Comparison of ENCODE assay signal across 11 cellular contexts in the genomic region with DNA sequence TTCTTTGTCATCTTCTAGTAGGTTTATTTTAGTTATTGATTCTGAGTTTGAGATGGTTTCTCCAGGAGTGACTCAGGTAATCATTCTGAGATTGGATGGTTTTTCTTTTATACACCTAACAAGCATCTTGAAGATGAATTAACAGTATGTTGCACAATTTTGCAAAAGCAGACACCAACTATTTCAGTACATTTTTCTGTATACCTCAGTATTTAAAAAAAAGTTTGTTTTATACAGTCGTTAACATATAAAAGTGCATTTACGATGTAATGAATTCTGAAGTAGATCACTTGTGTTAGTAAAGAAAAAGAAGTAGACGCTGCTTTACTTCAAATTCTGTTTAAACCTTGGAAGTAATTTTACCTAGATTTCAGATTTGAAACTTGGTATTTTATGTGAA. TPM values are rescaled to one million over a fixed set of nuclear protein-coding genes. Genes with fewer than 3 reads are reported as not detected.
DNase-seq lines count a peak whose midpoint lies in the region; ATAC-seq, FAIRE-seq and TF ChIP-seq lines count a peak whose summit lies in the region.
"Had no signal": no experiment of that assay in that cellular context is flagged by ENCODE, and none has a peak within 500 bp of the region (broad histone marks: within the 10 kb centered on the region; RNA-seq: fewer than 3 reads in every experiment).

No MANE protein-coding gene starts in this region.

- intact Hi-C loops in HepG2 (cut with micrococcal nuclease; ENCODE audit: unreplicated experiment) (loop anchor here (5.0 kb wide), 1 partner anchor 110 kb away; no protein-coding TSS in a partner anchor), right lobe of liver (cut with DNase I) (no loop called here), ascending aorta (cut with DNase I) (loop anchor here (10.0 kb wide), 3 partner anchors 582 to 812 kb away; a partner anchor contains a TSS)

- H3K36me3 ChIP-seq in HepG2 (replicated peaks in 1 of 2; ENCODE audit: control insufficient read depth in 1 of 2, insufficient read depth in 2 of 2, low read length in 2 of 2) (no peaks in the 10 kb centered on the region), right lobe of liver (no peaks in the 10 kb centered on the region), ascending aorta (no peaks in the 10 kb centered on the region), muscle layer of colon (ENCODE audit: insufficient read depth, low read length) (no peaks in the 10 kb centered on the region)

- POLR2A ChIA-PET in HepG2 (lab: Yijun Ruan, JAX): no interaction called here

- 80% methylated on average over 3 of the region's 3 CpGs for WGBS in HepG2 (ENCODE audit: low lambda C conversion rate)
- WGBS in right lobe of liver (ENCODE audit: insufficient coverage, low coverage, low lambda C conversion rate, missing lambda C conversion rate): 74% methylated on average over 3 of the region's 3 CpGs

- H3K27me3 ChIP-seq in HepG2 (ENCODE audit: control insufficient read depth in 1 of 2, insufficient read depth in 2 of 2, low read length in 2 of 2) (no peaks in the 10 kb centered on the region; a peak in 1 of 5 replicates), right lobe of liver (no peaks in the 10 kb centered on the region), ascending aorta (no peaks in the 10 kb centered on the region), muscle layer of colon (ENCODE audit: control insufficient read depth in 1 of 2, insufficient read depth in 2 of 2, low read length in 2 of 2) (no peaks in the 10 kb centered on the region)

- BruUV-seq in HepG2 (replicated peaks; lab: Mats Ljungman, UMichigan): no TSS peak

- FAIRE-seq in HepG2 (lab: Jason Lieb, UNC): no peak
- FAIRE-seq in urothelium cell line (lab: Jason Lieb, UNC): no peak

- TF ChIP-seq POLR2A in HepG2 (IDR thresholded peaks at IDR 0.05; ENCODE audit: insufficient read depth in 1 of 2, low read depth in 2 of 2, low read length in 2 of 2): no peak
- no peak for TF ChIP-seq POLR2A in right lobe of liver (IDR thresholded peaks at IDR 0.05)

- TF ChIP-seq RAD21 in HepG2 (CRISPR knock-in tag; IDR thresholded peaks at IDR 0.05): no peak

- H3K4me3 ChIP-seq in HepG2 (replicated peaks in 1 of 3; ENCODE audit: insufficient read depth in 1 of 3, low read depth in 2 of 3, low read length in 3 of 3): peak overlapping the region in 1 of 3 experiments; percentile 98; a peak in 3 of 6 replicates
- H3K4me3 ChIP-seq in right lobe of liver: no peak overlapping the region
- H3K4me3 ChIP-seq in ascending aorta: peak overlapping the region; percentile 96 to 97
- no peak overlapping the region for H3K4me3 ChIP-seq in muscle layer of colon (ENCODE audit: low read depth in 1 of 2, low read length in 2 of 2)

- peaks cover 77% of the 10 kb centered on the region for H3K79me2 ChIP-seq in HepG2 (ENCODE audit: insufficient read depth, low read length)

- H3K4me1 ChIP-seq in HepG2 (ENCODE audit: insufficient read depth, low read length) (peaks cover 66% of the 10 kb centered on the region), right lobe of liver (peaks cover 0 to 53% (median 23%) of the 10 kb centered on the region in 4 donors), ascending aorta (peaks cover 9 to 42% of the 10 kb centered on the region in 2 donors), muscle layer of colon (ENCODE audit: insufficient read depth, low read length) (peaks cover 55% of the 10 kb centered on the region)

- in situ Hi-C loops in HepG2 (cut with HindIII; ENCODE audit: extremely low pct_ligation_motif_present, low pct_unique_long_range_greater_than_20kb): no loop called here
- in situ Hi-C loops in GM13977 (cut with MboI; ENCODE audit: low pct_unique_long_range_greater_than_20kb, low sequenced_read_pairs, unreplicated experiment): no loop called here

- CTCF ChIA-PET in HepG2 (lab: Yijun Ruan, JAX; ENCODE audit: low intra/inter-chr PET ratio, low total read pairs): no interaction called here

- no peak for DNase-seq in HepG2 (ENCODE audit: low spot score)
- DNase-seq in right lobe of liver: no peak
- no peak for DNase-seq in ascending aorta (ENCODE audit: low spot score in 2 of 2)
- no peak for DNase-seq in urothelium cell line (ENCODE audit: low spot score)
- no peak for DNase-seq in NCI-H2107 treated with DMSO at 0.1 percent for 48 hours (lab: John Stamatoyannopoulos, UW; ENCODE audit: unreplicated experiment)
- no peak for DNase-seq in GM13977 (ENCODE audit: low spot score)
- DNase-seq: effector CD8-positive, alpha-beta T cell had no signal

- H4K20me1 ChIP-seq in HepG2 (ENCODE audit: insufficient read depth, low read length): peaks cover 71% of the 10 kb centered on the region

- H3K4me2 ChIP-seq in HepG2 (ENCODE audit: low read depth, low read length): peak overlapping the region; percentile 77

- H3K27ac ChIP-seq in HepG2 (ENCODE audit: extremely low read length, insufficient read depth, low read length): no peak overlapping the region
- no peak overlapping the region for H3K27ac ChIP-seq in right lobe of liver
- peak overlapping the region in 1 of 2 donors; percentile 99 for H3K27ac ChIP-seq in ascending aorta
- H3K27ac ChIP-seq in muscle layer of colon (ENCODE audit: low read depth, low read length): no peak overlapping the region

- TF ChIP-seq CTCF in HepG2 (CRISPR knock-in tag; IDR thresholded peaks at IDR 0.05) (no peak), right lobe of liver (IDR thresholded peaks at IDR 0.05) (no peak), ascending aorta (IDR thresholded peaks at IDR 0.05) (no peak), GM13977 (IDR thresholded peaks at IDR 0.05; ENCODE audit: extremely low read depth, insufficient read depth, missing control alignments) (no peak)

- H3K9ac ChIP-seq in HepG2 (ENCODE audit: insufficient read depth, low read depth, low read length) (no peak overlapping the region; the same call in 1 of the 2 replicates), muscle layer of colon (ENCODE audit: low read length) (peak overlapping the region; percentile 12)

- no peak overlapping the region for H2AFZ ChIP-seq in HepG2 (ENCODE audit: low read length)

- TF ChIP-seq EP300 in HepG2 (IDR thresholded peaks at IDR 0.05; ENCODE audit: low read depth in 2 of 2, low read length in 2 of 2): no peak
- no peak for TF ChIP-seq EP300 in HepG2 (CRISPR knock-in tag; IDR thresholded peaks at IDR 0.05; ENCODE audit: borderline replicate concordance)

- H3K9me3 ChIP-seq in HepG2 (ENCODE audit: low read length): no peaks in the 10 kb centered on the region
- H3K9me3 ChIP-seq in right lobe of liver: no peaks in the 10 kb centered on the region
- no peaks in the 10 kb centered on the region for H3K9me3 ChIP-seq in ascending aorta
- no peaks in the 10 kb centered on the region for H3K9me3 ChIP-seq in muscle layer of colon (ENCODE audit: low read length)

- ATAC-seq in HepG2 (no peak), right lobe of liver (no peak), GM18873 (IDR thresholded peaks at IDR 0.05; ENCODE audit: low FRiP score, unreplicated experiment) (no peak)

RNA-seq across cellular contexts. Expression of a gene that starts 3.0 kb away (rescaled TPM):
- total RNA-seq in HepG2 (2016; rRNA removed; fragmentation: Illumina TruSeq; extraction: Trizol): 294 and 375 TPM in 2 replicates
- total RNA-seq in HepG2 (2016; cell fraction: cytosol; rRNA removed; fragmentation: Illumina TruSeq; extraction: Trizol; ENCODE audit: low read depth): 264 and 266 TPM in 2 replicates
- 297 and 387 TPM in 2 replicates for total RNA-seq in HepG2 (2016; cell fraction: insoluble cytoplasmic fraction; rRNA removed; fragmentation: Illumina TruSeq; extraction: Trizol)
- total RNA-seq in HepG2 (2016; cell fraction: membrane; rRNA removed; fragmentation: Illumina TruSeq; extraction: Trizol): 204 and 205 TPM in 2 replicates
- total RNA-seq in HepG2 (2016; cell fraction: nucleus; rRNA removed; fragmentation: Illumina TruSeq; extraction: Trizol): 154 and 169 TPM in 2 replicates
- 135 and 167 TPM in 2 replicates for polyA plus RNA-seq in HepG2 (2011; rRNA removed)
- polyA plus RNA-seq in HepG2 (2011; cell fraction: cytosol; rRNA removed): 88.4 and 143 TPM in 2 replicates
- polyA plus RNA-seq in HepG2 (2011; cell fraction: nucleus; rRNA removed): 42.2 and 58.3 TPM in 2 replicates
- 139 and 149 TPM in 2 replicates for polyA plus RNA-seq in HepG2 (2012)
- 89.1 and 105 TPM in 2 replicates for polyA plus RNA-seq in HepG2 (2016; cell fraction: cytosol; fragmentation: Illumina TruSeq; extraction: Trizol; ENCODE audit: low read depth)
- 426 and 427 TPM in 2 replicates for polyA plus RNA-seq in HepG2 (2016; cell fraction: insoluble cytoplasmic fraction; fragmentation: Illumina TruSeq; extraction: Trizol; ENCODE audit: low read depth)
- polyA plus RNA-seq in HepG2 (2016; cell fraction: membrane; fragmentation: Illumina TruSeq; extraction: Trizol; ENCODE audit: low read depth): 141 and 145 TPM in 2 replicates
- polyA plus RNA-seq in HepG2 (2016; cell fraction: nucleus; fragmentation: Illumina TruSeq; extraction: Trizol; ENCODE audit: insufficient read depth, low read depth): 175 and 198 TPM in 2 replicates
- 70.7 and 89.7 TPM in 2 replicates for polyA minus RNA-seq in HepG2 (2011; rRNA and poly(A)+ RNA removed; ENCODE audit: low replicate concordance)
- polyA minus RNA-seq in HepG2 (2011; cell fraction: cytosol; rRNA and poly(A)+ RNA removed): 146 and 183 TPM in 2 replicates
- 140 and 144 TPM in 2 replicates for polyA minus RNA-seq in HepG2 (2011; cell fraction: nucleus; rRNA and poly(A)+ RNA removed)
- total RNA-seq in right lobe of liver: 100 to 1,000 TPM in 2 of 6 experiments, 10 to 100 TPM in 4; 69.6 to 149 (median 90.7) TPM
- 109 TPM for total RNA-seq in ascending aorta

RNA-seq across cellular contexts. Expression of a gene that starts 31.0 kb away (rescaled TPM):
- total RNA-seq in HepG2 (2016; rRNA removed; fragmentation: Illumina TruSeq; extraction: Trizol) (not detected in 2 replicates), right lobe of liver (not detected), ascending aorta (not detected)
- total RNA-seq in HepG2 (2016; cell fraction: cytosol; rRNA removed; fragmentation: Illumina TruSeq; extraction: Trizol; ENCODE audit: low read depth): not detected in 2 replicates
- not detected in 2 replicates for total RNA-seq in HepG2 (2016; cell fraction: insoluble cytoplasmic fraction; rRNA removed; fragmentation: Illumina TruSeq; extraction: Trizol)
- not detected in 2 replicates for total RNA-seq in HepG2 (2016; cell fraction: membrane; rRNA removed; fragmentation: Illumina TruSeq; extraction: Trizol)
- total RNA-seq in HepG2 (2016; cell fraction: nucleus; rRNA removed; fragmentation: Illumina TruSeq; extraction: Trizol): not detected in 2 replicates
- polyA plus RNA-seq in HepG2 (2011; rRNA removed): not detected in 2 replicates
- polyA plus RNA-seq in HepG2 (2011; cell fraction: cytosol; rRNA removed): not detected in 2 replicates
- 0.09 TPM in 1 of 2 replicates, not detected in the other for polyA plus RNA-seq in HepG2 (2011; cell fraction: nucleus; rRNA removed)
- 0.08 TPM in 1 of 2 replicates, not detected in the other for polyA plus RNA-seq in HepG2 (2012)
- 0.06 TPM in 1 of 2 replicates, not detected in the other for polyA plus RNA-seq in HepG2 (2016; cell fraction: cytosol; fragmentation: Illumina TruSeq; extraction: Trizol; ENCODE audit: low read depth)
- not detected in 2 replicates for polyA plus RNA-seq in HepG2 (2016; cell fraction: insoluble cytoplasmic fraction; fragmentation: Illumina TruSeq; extraction: Trizol; ENCODE audit: low read depth)
- not detected in 2 replicates for polyA plus RNA-seq in HepG2 (2016; cell fraction: membrane; fragmentation: Illumina TruSeq; extraction: Trizol; ENCODE audit: low read depth)
- polyA plus RNA-seq in HepG2 (2016; cell fraction: nucleus; fragmentation: Illumina TruSeq; extraction: Trizol; ENCODE audit: insufficient read depth, low read depth): not detected in 2 replicates
- 0.35 TPM in 1 of 2 replicates, not detected in the other for polyA minus RNA-seq in HepG2 (2011; rRNA and poly(A)+ RNA removed; ENCODE audit: low replicate concordance)
- polyA minus RNA-seq in HepG2 (2011; cell fraction: cytosol; rRNA and poly(A)+ RNA removed): not detected in 2 replicates
- not detected in 2 replicates for polyA minus RNA-seq in HepG2 (2011; cell fraction: nucleus; rRNA and poly(A)+ RNA removed)
- total RNA-seq: renal cortical epithelial cell; T-helper 1 cell treated with Interleukin-12 subunit alpha and Interleukin-12 subunit beta and Interleukin-4 antibody, amounts not matched to agents 30 ng/mL and 1 ng/mL, for 36 hours had no signal

Comparison
In these comparisons a context has a peak if more than half of its experiments do, and no peak if none do; other contexts are left out.
1. intact Hi-C loops: an anchor here in HepG2 (5.0 kb wide) and ascending aorta (10.0 kb wide); none called in right lobe of liver.
2. H3K4me3 ChIP-seq: peak in ascending aorta (2 of 2); none in right lobe of liver (0 of 3) and muscle layer of colon (0 of 2).